In the genomic region with DNA sequence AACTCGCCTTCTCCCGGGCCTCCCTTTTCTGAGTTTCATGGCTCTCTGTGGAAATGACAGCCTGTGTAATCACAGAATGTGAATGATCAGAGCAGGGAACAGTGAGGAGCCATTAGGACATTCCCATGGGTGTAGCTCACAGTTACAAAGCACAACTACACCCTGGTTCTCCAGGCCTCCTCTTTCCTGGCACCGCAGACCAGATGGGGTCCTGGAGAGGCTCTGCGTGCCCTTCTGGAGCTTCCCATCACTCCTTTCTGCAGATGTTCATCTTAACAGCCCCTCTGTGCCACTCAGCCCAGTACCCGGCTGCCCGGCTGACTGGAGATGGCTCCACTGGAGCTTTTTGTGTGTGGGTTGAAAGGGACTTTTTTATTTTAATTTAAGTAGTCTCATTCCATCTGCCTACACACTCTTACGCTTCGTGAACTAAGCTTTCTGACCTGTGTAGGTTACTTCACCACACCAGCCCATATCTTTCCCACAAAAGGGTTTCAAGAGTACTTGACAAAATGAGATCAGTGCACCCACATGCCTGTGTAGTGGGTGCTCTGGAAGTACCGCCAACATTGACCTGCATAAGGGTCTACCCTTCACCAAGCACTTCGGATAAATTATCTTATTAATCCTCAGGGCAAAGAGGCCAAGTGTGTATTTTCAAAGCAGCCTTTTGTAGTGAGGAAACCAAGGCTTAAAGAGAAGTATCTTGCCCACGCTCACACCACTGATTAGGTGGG, we compare ENCODE assay signal across 8 cellular contexts. TPM values are rescaled to one million over a fixed set of nuclear protein-coding genes. Genes with fewer than 3 reads are reported as not detected.
DNase-seq lines count a peak whose midpoint lies in the region; ATAC-seq, FAIRE-seq and TF ChIP-seq lines count a peak whose summit lies in the region.

No MANE protein-coding gene starts in this region.

- peaks cover 65% of the 10 kb centered on the region for H3K4me1 Mint-ChIP-seq in activated CD8-positive, alpha-beta T cell treated with anti-CD3 and anti-CD28 coated beads for 36 hours (ENCODE audit: low read depth)
- peaks cover 13% of the 10 kb centered on the region for H3K4me1 Mint-ChIP-seq in Calu3 (ENCODE audit: low read depth, unreplicated experiment)

- H3K36me3 Mint-ChIP-seq in activated CD8-positive, alpha-beta T cell treated with anti-CD3 and anti-CD28 coated beads for 36 hours (ENCODE audit: low read depth) = peaks cover 31% of the 10 kb centered on the region
- peaks cover 36% of the 10 kb centered on the region for H3K36me3 Mint-ChIP-seq in Calu3 (ENCODE audit: insufficient read depth, unreplicated experiment)

- CTCF ChIA-PET in activated CD8-positive, alpha-beta T cell treated with anti-CD3 and anti-CD28 coated beads for 36 hours (lab: Charles Lee) = interaction anchor here (0.7 to 2.3 kb wide), 16 partner anchors 9 to 207 kb away, joined by 3 to 18 read pairs (median 5); a partner anchor contains a TSS
- CTCF ChIA-PET in Calu3 (lab: Charles Lee) = interaction anchor here (0.6 to 0.8 kb wide), 2 partner anchors 9 to 63 kb away, joined by 3 to 4 read pairs; no protein-coding TSS in a partner anchor

- H3K36me3 ChIP-seq in left ventricle myocardium inferior = peaks cover 13% of the 10 kb centered on the region

- intact Hi-C loops in activated CD8-positive, alpha-beta T cell treated with anti-CD3 and anti-CD28 coated beads for 36 hours (cut with micrococcal nuclease) = loop anchor here (1.0 to 5.0 kb wide), 2 partner anchors 11 to 80 kb away; no protein-coding TSS in a partner anchor
- intact Hi-C loops in left ventricle myocardium inferior (cut with micrococcal nuclease) = no loop called here
- intact Hi-C loops in Calu3 (cut with micrococcal nuclease; ENCODE audit: unreplicated experiment) = no loop called here

- peak overlapping the region; percentile 65 for H3K4me3 Mint-ChIP-seq in activated CD8-positive, alpha-beta T cell treated with anti-CD3 and anti-CD28 coated beads for 36 hours
- H3K4me3 Mint-ChIP-seq in Calu3 (ENCODE audit: low read depth, unreplicated experiment) = no peak overlapping the region

- H3K27me3 ChIP-seq in left ventricle myocardium inferior (ENCODE audit: low read depth) = no peaks in the 10 kb centered on the region

- H3K27ac ChIP-seq in left ventricle myocardium inferior (replicated peaks) = peak overlapping the region; percentile 59

- POLR2A ChIA-PET in activated CD8-positive, alpha-beta T cell treated with anti-CD3 and anti-CD28 coated beads for 36 hours (lab: Charles Lee) = interaction anchor here (0.9 to 3.7 kb wide), 23 partner anchors 9 to 208 kb away, joined by 3 to 50 read pairs (median 5); a partner anchor contains a TSS

- peak; percentile 47 for ATAC-seq in HG03095 (IDR thresholded peaks at IDR 0.05; ENCODE audit: unreplicated experiment)
- ATAC-seq in activated CD8-positive, alpha-beta T cell treated with anti-CD3 and anti-CD28 coated beads for 36 hours = peak; percentile 71

- H3K9me3 Mint-ChIP-seq in activated CD8-positive, alpha-beta T cell treated with anti-CD3 and anti-CD28 coated beads for 36 hours = no peaks in the 10 kb centered on the region
- H3K9me3 Mint-ChIP-seq in Calu3 (ENCODE audit: low read depth, unreplicated experiment) = no peaks in the 10 kb centered on the region

- H3K4me3 ChIP-seq in left ventricle myocardium inferior = no peak overlapping the region

- no peaks in the 10 kb centered on the region for H3K9me3 ChIP-seq in left ventricle myocardium inferior (replicated peaks)

- no TSS peak for BruUV-seq in Calu3 (replicated peaks; lab: Mats Ljungman, UMichigan)

- H3K27me3 Mint-ChIP-seq in activated CD8-positive, alpha-beta T cell treated with anti-CD3 and anti-CD28 coated beads for 36 hours = no peaks in the 10 kb centered on the region
- no peaks in the 10 kb centered on the region for H3K27me3 Mint-ChIP-seq in Calu3 (ENCODE audit: unreplicated experiment)

- no peak for TF ChIP-seq CTCF in activated CD8-positive, alpha-beta T cell treated with anti-CD3 and anti-CD28 coated beads for 36 hours (IDR thresholded peaks at IDR 0.05)
- TF ChIP-seq CTCF in left ventricle myocardium inferior (IDR thresholded peaks at IDR 0.05; ENCODE audit: borderline replicate concordance) (no peak), Calu3 (IDR thresholded peaks at IDR 0.05; ENCODE audit: unreplicated experiment) (no peak)

- DNase-seq in NCI-H2107 treated with DMSO at 0.1 percent for 48 hours (lab: John Stamatoyannopoulos, UW; ENCODE audit: unreplicated experiment) (peak; percentile 32), NCI-H2107 (lab: John Stamatoyannopoulos, UW) (no peak), left ventricle myocardium inferior (no peak), Calu3 (no peak), frontal cortex (ENCODE audit: low spot score in 2 of 2) (no peak)
- DNase-seq in activated CD8-positive, alpha-beta T cell treated with anti-CD3 and anti-CD28 coated beads for 36 hours = peak; percentile 80
- DNase-seq in stimulated activated CD4-positive, alpha-beta T cell treated with anti-CD3 and anti-CD28 coated beads, TNF-alpha, amount 100 ng/mL, for 24 hours (ENCODE audit: low read depth in 3 of 3) = peak in 2 of 3 experiments; percentile 56 to 61

- peaks cover 55% of the 10 kb centered on the region for H3K4me1 ChIP-seq in left ventricle myocardium inferior

- peak overlapping the region; percentile 98 for H3K27ac Mint-ChIP-seq in activated CD8-positive, alpha-beta T cell treated with anti-CD3 and anti-CD28 coated beads for 36 hours
- H3K27ac Mint-ChIP-seq in Calu3 (ENCODE audit: unreplicated experiment) = no peak overlapping the region

- no peak for FAIRE-seq in frontal cortex (lab: Jason Lieb, UNC)

RNA-seq across cellular contexts. Expression of a gene that starts 29.8 kb away (rescaled TPM):
- total RNA-seq in activated CD8-positive, alpha-beta T cell treated with anti-CD3 and anti-CD28 coated beads for 36 hours = 10 to 100 TPM; 87.1 to 92.9 TPM
- total RNA-seq in left ventricle myocardium inferior (74.5 TPM), Calu3 (2022) (145 and 159 TPM in 2 replicates), frontal cortex (56.3 TPM)

RNA-seq across cellular contexts. Expression of a gene that starts 52.2 kb away (rescaled TPM):
- total RNA-seq in activated CD8-positive, alpha-beta T cell treated with anti-CD3 and anti-CD28 coated beads for 36 hours = 1 to 10 TPM; 2.3 to 2.7 TPM
- total RNA-seq in left ventricle myocardium inferior (2.2 TPM), Calu3 (2022) (not detected in 2 replicates), frontal cortex (not detected)

Comparison
In these comparisons a context has a peak if more than half of its experiments do, and no peak if none do; other contexts are left out.
1. DNase-seq: peak in NCI-H2107 treated with DMSO at 0.1 percent for 48 hours (single experiment), activated CD8-positive, alpha-beta T cell treated with anti-CD3 and anti-CD28 coated beads for 36 hours (single experiment) and stimulated activated CD4-positive, alpha-beta T cell treated with anti-CD3 and anti-CD28 coated beads, TNF-alpha, amount 100 ng/mL, for 24 hours (2 of 3); none in NCI-H2107 (single experiment), left ventricle myocardium inferior (single experiment), Calu3 (single experiment) and frontal cortex (0 of 2).